ENCODE assay signal across 1 cellular context in genomic region chr5:83724001-83724400, GRCh38.
TF ChIP-seq lines count a peak whose summit lies in the region.

No MANE protein-coding gene starts in this region.

TF ChIP-seq in HepG2, 621 proteins besides CTCF, POLR2A, EP300 and RAD21 (continued from another document):
- TF ChIP-seq ZNF550 (CRISPR knock-in tag; IDR thresholded peaks at IDR 0.05; ENCODE audit: borderline replicate concordance) (no peak), PREB (CRISPR knock-in tag; IDR thresholded peaks at IDR 0.05) (no peak), NFYB (CRISPR knock-in tag; IDR thresholded peaks at IDR 0.05) (peak; percentile 62), FOXO1 (CRISPR knock-in tag; IDR thresholded peaks at IDR 0.05) (peak; percentile 30; the same call in 1 of the 2 replicates), JARID2 (CRISPR knock-in tag; IDR thresholded peaks at IDR 0.05; ENCODE audit: insufficient replicate concordance) (no peak), ZNF225 (CRISPR knock-in tag; IDR thresholded peaks at IDR 0.05) (no peak), TAF1 (CRISPR knock-in tag; IDR thresholded peaks at IDR 0.05) (no peak), KDM5B (CRISPR knock-in tag; IDR thresholded peaks at IDR 0.05; ENCODE audit: borderline replicate concordance) (no peak), JUN (CRISPR knock-in tag; IDR thresholded peaks at IDR 0.05) (no peak), CEBPB (IDR thresholded peaks at IDR 0.05; ENCODE audit: borderline replicate concordance, low read depth, low read length) (no peak), JUND (CRISPR knock-in tag; IDR thresholded peaks at IDR 0.05) (no peak), ZNF761 (CRISPR knock-in tag; conservative IDR thresholded peaks at IDR 0.05) (no peak), TSC22D2 (CRISPR knock-in tag; IDR thresholded peaks at IDR 0.05; ENCODE audit: borderline replicate concordance) (no peak), ZIK1 (CRISPR knock-in tag; IDR thresholded peaks at IDR 0.05; ENCODE audit: borderline replicate concordance, low read depth) (no peak), RFXAP (CRISPR knock-in tag; IDR thresholded peaks at IDR 0.05; ENCODE audit: borderline replicate concordance) (no peak), POLR2AphosphoS5 (IDR thresholded peaks at IDR 0.05; ENCODE audit: low read depth, low read length) (no peak), SOX13 (IDR thresholded peaks at IDR 0.05) (no peak), SOX13 (CRISPR knock-in tag; conservative IDR thresholded peaks at IDR 0.05 in 1 of 2, IDR thresholded peaks at IDR 0.05 in 1 of 2) (0 out of 4 replicates have a peak, but pooled peaks of 1 of the 2 experiments have one; percentile 12), E2F5 (CRISPR knock-in tag; conservative IDR thresholded peaks at IDR 0.05) (no peak), KAT2B (IDR thresholded peaks at IDR 0.05; ENCODE audit: borderline replicate concordance, low read depth, low read length) (no peak), MZF1 (CRISPR knock-in tag; IDR thresholded peaks at IDR 0.05; ENCODE audit: borderline replicate concordance) (no peak), PRPF4 (IDR thresholded peaks at IDR 0.05; ENCODE audit: low read depth, low read length, poor library complexity, severe bottlenecking) (no peak), ZMYM4 (CRISPR knock-in tag; IDR thresholded peaks at IDR 0.05) (peak; percentile 92), KDM3A (CRISPR knock-in tag; IDR thresholded peaks at IDR 0.05; ENCODE audit: low read depth) (no peak), ZNF652 (CRISPR knock-in tag; IDR thresholded peaks at IDR 0.05; ENCODE audit: borderline replicate concordance, low read depth) (no peak), CBX2 (IDR thresholded peaks at IDR 0.05; ENCODE audit: low read depth, low read length) (no peak), CBX2 (CRISPR knock-in tag; IDR thresholded peaks at IDR 0.05; ENCODE audit: low read depth) (no peak), LCORL (IDR thresholded peaks at IDR 0.05) (no peak), LCORL (CRISPR knock-in tag; IDR thresholded peaks at IDR 0.05) (no peak), NAIF1 (CRISPR knock-in tag; IDR thresholded peaks at IDR 0.05; ENCODE audit: borderline replicate concordance) (no peak), ADNP (CRISPR knock-in tag; IDR thresholded peaks at IDR 0.05) (no peak), TBX2 (CRISPR knock-in tag; IDR thresholded peaks at IDR 0.05; ENCODE audit: borderline replicate concordance) (no peak), SP4 (CRISPR knock-in tag; IDR thresholded peaks at IDR 0.05) (no peak), SNAI1 (CRISPR knock-in tag; IDR thresholded peaks at IDR 0.05; ENCODE audit: borderline replicate concordance) (no peak), REL (CRISPR knock-in tag; conservative IDR thresholded peaks at IDR 0.05) (no peak), ARID2 (CRISPR knock-in tag; IDR thresholded peaks at IDR 0.05; ENCODE audit: borderline replicate concordance) (no peak)
- TF ChIP-seq, protein P1, sequence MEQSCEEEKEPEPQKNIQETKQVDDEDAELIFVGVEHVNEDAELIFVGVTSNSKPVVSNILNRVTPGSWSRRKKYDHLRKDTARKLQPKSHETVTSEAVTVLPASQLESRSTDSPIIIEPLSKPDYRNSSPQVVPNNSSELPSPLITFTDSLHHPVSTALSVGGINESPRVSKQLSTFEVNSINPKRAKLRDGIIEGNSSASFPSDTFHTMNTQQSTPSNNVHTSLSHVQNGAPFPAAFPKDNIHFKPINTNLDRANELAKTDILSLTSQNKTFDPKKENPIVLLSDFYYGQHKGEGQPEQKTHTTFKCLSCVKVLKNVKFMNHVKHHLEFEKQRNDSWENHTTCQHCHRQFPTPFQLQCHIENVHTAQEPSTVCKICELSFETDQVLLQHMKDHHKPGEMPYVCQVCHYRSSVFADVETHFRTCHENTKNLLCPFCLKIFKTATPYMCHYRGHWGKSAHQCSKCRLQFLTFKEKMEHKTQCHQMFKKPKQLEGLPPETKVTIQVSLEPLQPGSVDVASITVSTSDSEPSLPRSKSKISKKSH (CRISPR knock-in tag; IDR thresholded peaks at IDR 0.05; ENCODE audit: borderline replicate concordance) = no peak
- TF ChIP-seq, protein P2, sequence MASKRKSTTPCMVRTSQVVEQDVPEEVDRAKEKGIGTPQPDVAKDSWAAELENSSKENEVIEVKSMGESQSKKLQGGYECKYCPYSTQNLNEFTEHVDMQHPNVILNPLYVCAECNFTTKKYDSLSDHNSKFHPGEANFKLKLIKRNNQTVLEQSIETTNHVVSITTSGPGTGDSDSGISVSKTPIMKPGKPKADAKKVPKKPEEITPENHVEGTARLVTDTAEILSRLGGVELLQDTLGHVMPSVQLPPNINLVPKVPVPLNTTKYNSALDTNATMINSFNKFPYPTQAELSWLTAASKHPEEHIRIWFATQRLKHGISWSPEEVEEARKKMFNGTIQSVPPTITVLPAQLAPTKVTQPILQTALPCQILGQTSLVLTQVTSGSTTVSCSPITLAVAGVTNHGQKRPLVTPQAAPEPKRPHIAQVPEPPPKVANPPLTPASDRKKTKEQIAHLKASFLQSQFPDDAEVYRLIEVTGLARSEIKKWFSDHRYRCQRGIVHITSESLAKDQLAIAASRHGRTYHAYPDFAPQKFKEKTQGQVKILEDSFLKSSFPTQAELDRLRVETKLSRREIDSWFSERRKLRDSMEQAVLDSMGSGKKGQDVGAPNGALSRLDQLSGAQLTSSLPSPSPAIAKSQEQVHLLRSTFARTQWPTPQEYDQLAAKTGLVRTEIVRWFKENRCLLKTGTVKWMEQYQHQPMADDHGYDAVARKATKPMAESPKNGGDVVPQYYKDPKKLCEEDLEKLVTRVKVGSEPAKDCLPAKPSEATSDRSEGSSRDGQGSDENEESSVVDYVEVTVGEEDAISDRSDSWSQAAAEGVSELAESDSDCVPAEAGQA (IDR thresholded peaks at IDR 0.05; ENCODE audit: low read depth) = no peak
- TF ChIP-seq, protein P2 (CRISPR knock-in tag; IDR thresholded peaks at IDR 0.05; ENCODE audit: borderline replicate concordance) = no peak
- TF ChIP-seq, protein P3, sequence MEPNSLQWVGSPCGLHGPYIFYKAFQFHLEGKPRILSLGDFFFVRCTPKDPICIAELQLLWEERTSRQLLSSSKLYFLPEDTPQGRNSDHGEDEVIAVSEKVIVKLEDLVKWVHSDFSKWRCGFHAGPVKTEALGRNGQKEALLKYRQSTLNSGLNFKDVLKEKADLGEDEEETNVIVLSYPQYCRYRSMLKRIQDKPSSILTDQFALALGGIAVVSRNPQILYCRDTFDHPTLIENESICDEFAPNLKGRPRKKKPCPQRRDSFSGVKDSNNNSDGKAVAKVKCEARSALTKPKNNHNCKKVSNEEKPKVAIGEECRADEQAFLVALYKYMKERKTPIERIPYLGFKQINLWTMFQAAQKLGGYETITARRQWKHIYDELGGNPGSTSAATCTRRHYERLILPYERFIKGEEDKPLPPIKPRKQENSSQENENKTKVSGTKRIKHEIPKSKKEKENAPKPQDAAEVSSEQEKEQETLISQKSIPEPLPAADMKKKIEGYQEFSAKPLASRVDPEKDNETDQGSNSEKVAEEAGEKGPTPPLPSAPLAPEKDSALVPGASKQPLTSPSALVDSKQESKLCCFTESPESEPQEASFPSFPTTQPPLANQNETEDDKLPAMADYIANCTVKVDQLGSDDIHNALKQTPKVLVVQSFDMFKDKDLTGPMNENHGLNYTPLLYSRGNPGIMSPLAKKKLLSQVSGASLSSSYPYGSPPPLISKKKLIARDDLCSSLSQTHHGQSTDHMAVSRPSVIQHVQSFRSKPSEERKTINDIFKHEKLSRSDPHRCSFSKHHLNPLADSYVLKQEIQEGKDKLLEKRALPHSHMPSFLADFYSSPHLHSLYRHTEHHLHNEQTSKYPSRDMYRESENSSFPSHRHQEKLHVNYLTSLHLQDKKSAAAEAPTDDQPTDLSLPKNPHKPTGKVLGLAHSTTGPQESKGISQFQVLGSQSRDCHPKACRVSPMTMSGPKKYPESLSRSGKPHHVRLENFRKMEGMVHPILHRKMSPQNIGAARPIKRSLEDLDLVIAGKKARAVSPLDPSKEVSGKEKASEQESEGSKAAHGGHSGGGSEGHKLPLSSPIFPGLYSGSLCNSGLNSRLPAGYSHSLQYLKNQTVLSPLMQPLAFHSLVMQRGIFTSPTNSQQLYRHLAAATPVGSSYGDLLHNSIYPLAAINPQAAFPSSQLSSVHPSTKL (CRISPR knock-in tag; IDR thresholded peaks at IDR 0.05) = peak; percentile 66
- TF ChIP-seq, protein P4, sequence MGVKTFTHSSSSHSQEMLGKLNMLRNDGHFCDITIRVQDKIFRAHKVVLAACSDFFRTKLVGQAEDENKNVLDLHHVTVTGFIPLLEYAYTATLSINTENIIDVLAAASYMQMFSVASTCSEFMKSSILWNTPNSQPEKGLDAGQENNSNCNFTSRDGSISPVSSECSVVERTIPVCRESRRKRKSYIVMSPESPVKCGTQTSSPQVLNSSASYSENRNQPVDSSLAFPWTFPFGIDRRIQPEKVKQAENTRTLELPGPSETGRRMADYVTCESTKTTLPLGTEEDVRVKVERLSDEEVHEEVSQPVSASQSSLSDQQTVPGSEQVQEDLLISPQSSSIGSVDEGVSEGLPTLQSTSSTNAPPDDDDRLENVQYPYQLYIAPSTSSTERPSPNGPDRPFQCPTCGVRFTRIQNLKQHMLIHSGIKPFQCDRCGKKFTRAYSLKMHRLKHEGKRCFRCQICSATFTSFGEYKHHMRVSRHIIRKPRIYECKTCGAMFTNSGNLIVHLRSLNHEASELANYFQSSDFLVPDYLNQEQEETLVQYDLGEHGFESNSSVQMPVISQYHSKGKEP (CRISPR knock-in tag; IDR thresholded peaks at IDR 0.05) = no peak
